In the genomic region with DNA sequence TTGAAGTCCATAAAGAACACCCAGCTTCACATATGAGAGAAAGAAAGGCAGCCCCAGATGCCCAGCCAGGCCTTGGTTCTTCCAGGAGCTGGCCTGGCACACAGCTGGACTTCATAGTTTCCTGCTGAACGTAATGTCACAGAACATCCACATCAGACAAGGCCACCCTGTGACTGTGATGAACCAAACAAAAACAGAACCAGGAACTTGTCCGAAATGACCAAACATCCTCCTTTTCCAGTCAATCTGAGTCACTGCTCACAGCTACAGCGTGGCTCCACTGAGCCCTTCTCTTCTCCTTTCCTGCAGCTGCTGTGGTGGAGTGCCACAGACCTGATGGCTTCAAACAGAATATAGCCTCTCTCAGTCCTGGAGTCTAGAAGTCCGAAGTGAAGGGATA, we compare ENCODE assay signal across 12 cellular contexts. TPM values are rescaled to one million over a fixed set of nuclear protein-coding genes. Genes with fewer than 3 reads are reported as not detected.
DNase-seq lines count a peak whose midpoint lies in the region; ATAC-seq and TF ChIP-seq lines count a peak whose summit lies in the region.
"Had no signal": no experiment of that assay in that cellular context is flagged by ENCODE, and none has a peak within 500 bp of the region (broad histone marks: within the 10 kb centered on the region; RNA-seq: fewer than 3 reads in every experiment).

No MANE protein-coding gene starts in this region.

- H3K36me3 ChIP-seq in gastroesophageal sphincter (no peaks in the 10 kb centered on the region), Caco-2 (ENCODE audit: control insufficient read depth, insufficient read depth, low read length) (no peaks in the 10 kb centered on the region)
- H3K36me3 ChIP-seq: pancreas had no signal

- H3K36me3 Mint-ChIP-seq in Caco-2 (ENCODE audit: insufficient read depth, unreplicated experiment), result no peaks in the 10 kb centered on the region
- H3K36me3 Mint-ChIP-seq: CD4-positive, alpha-beta memory T cell had no signal

- ATAC-seq in gastroesophageal sphincter (peak; percentile 57), HG03354 (IDR thresholded peaks at IDR 0.05; ENCODE audit: poor library complexity, severe bottlenecking, unreplicated experiment) (no peak)
- no peak for ATAC-seq in stimulated activated naive CD8-positive, alpha-beta T cell treated with anti-CD3 and anti-CD28 coated beads, Interleukin-15, amount 100 ng/mL, for 72 hours
- ATAC-seq: PC-3 had no signal

- no peak for TF ChIP-seq POLR2A in gastroesophageal sphincter (IDR thresholded peaks at IDR 0.05)

- H3K27ac Mint-ChIP-seq in stimulated activated naive CD8-positive, alpha-beta T cell treated with anti-CD3 and anti-CD28 coated beads, Interleukin-15, amount 100 ng/mL, for 72 hours, result no peak overlapping the region
- no peak overlapping the region for H3K27ac Mint-ChIP-seq in Caco-2 (ENCODE audit: unreplicated experiment)
- H3K27ac Mint-ChIP-seq: activated B cell treated with CpG ODN at 0.5 μM for 24 hours; CD4-positive, alpha-beta memory T cell had no signal

- intact Hi-C loops in Caco-2 (cut with micrococcal nuclease; ENCODE audit: unreplicated experiment), result no loop called here

- no peaks in the 10 kb centered on the region for H3K9me3 Mint-ChIP-seq in stimulated activated naive CD8-positive, alpha-beta T cell treated with anti-CD3 and anti-CD28 coated beads, Interleukin-15, amount 100 ng/mL, for 72 hours
- H3K9me3 Mint-ChIP-seq in Caco-2 (ENCODE audit: unreplicated experiment), result no peaks in the 10 kb centered on the region
- H3K9me3 Mint-ChIP-seq: activated B cell treated with CpG ODN at 0.5 μM for 24 hours had no signal

- TF ChIP-seq EP300 in gastroesophageal sphincter (IDR thresholded peaks at IDR 0.05), result no peak

- H3K4me1 Mint-ChIP-seq in stimulated activated naive CD8-positive, alpha-beta T cell treated with anti-CD3 and anti-CD28 coated beads, Interleukin-15, amount 100 ng/mL, for 72 hours, result no peaks in the 10 kb centered on the region
- peaks cover 6% of the 10 kb centered on the region for H3K4me1 Mint-ChIP-seq in Caco-2 (ENCODE audit: low read depth, unreplicated experiment)
- H3K4me1 Mint-ChIP-seq: activated B cell treated with CpG ODN at 0.5 μM for 24 hours; CD4-positive, alpha-beta memory T cell had no signal

- no peak overlapping the region for H3K4me3 ChIP-seq in gastroesophageal sphincter
- H3K4me3 ChIP-seq in Caco-2 (ENCODE audit: low read depth, low read length), result no peak overlapping the region
- H3K4me3 ChIP-seq: pancreas had no signal

- H3K4me3 Mint-ChIP-seq in stimulated activated naive CD8-positive, alpha-beta T cell treated with anti-CD3 and anti-CD28 coated beads, Interleukin-15, amount 100 ng/mL, for 72 hours, result no peak overlapping the region
- no peak overlapping the region for H3K4me3 Mint-ChIP-seq in Caco-2 (ENCODE audit: unreplicated experiment)
- H3K4me3 Mint-ChIP-seq: activated B cell treated with CpG ODN at 0.5 μM for 24 hours; CD4-positive, alpha-beta memory T cell had no signal

- peaks cover 0 to 3% (median 0%) of the 10 kb centered on the region in 3 donors for H3K4me1 ChIP-seq in gastroesophageal sphincter
- H3K4me1 ChIP-seq in Caco-2, result no peaks in the 10 kb centered on the region
- H3K4me1 ChIP-seq: pancreas had no signal

- H3K27ac ChIP-seq in gastroesophageal sphincter, result no peak overlapping the region
- H3K27ac ChIP-seq: pancreas had no signal

- CTCF ChIA-PET in Caco-2 (lab: Charles Lee), result no interaction called here

- 44 to 69% methylated on average over 3 to 4 of the region's 4 CpGs for WGBS in gastroesophageal sphincter (ENCODE audit: low coverage in 1 of 2), 2 donors

- DNase-seq in EL, result peak; percentile 27
- peak; percentile 15 for DNase-seq in SKM-1 (lab: John Stamatoyannopoulos, UW; ENCODE audit: unreplicated experiment)
- DNase-seq in pons (ENCODE audit: low spot score), result peak; percentile 82
- DNase-seq in stimulated activated naive CD8-positive, alpha-beta T cell treated with anti-CD3 and anti-CD28 coated beads, Interleukin-15, amount 100 ng/mL, for 72 hours, result no peak
- DNase-seq in Caco-2, result no peak
- no peak for DNase-seq in ureter (ENCODE audit: low spot score)
- DNase-seq: activated B cell treated with CpG ODN at 0.5 μM for 24 hours; CD4-positive, alpha-beta memory T cell; PC-3 had no signal

- POLR2A ChIA-PET in Caco-2 (lab: Charles Lee), result no interaction called here

- H3K9me3 ChIP-seq in gastroesophageal sphincter (no peaks in the 10 kb centered on the region), Caco-2 (no peaks in the 10 kb centered on the region)
- H3K9me3 ChIP-seq: pancreas had no signal

- no TSS peak for BruUV-seq in Caco-2 (replicated peaks; lab: Mats Ljungman, UMichigan)

- TF ChIP-seq CTCF in gastroesophageal sphincter (IDR thresholded peaks at IDR 0.05) (no peak), Caco-2 (IDR thresholded peaks at IDR 0.05; ENCODE audit: insufficient read depth in 1 of 2, low read depth in 1 of 2, low read length in 1 of 2, severe bottlenecking in 1 of 2, unreplicated experiment in 1 of 2) (no peak)

- H3K27me3 ChIP-seq in gastroesophageal sphincter, result no peaks in the 10 kb centered on the region
- no peaks in the 10 kb centered on the region for H3K27me3 ChIP-seq in Caco-2 (replicated peaks; ENCODE audit: control insufficient read depth, insufficient read depth, low read length)
- H3K27me3 ChIP-seq: pancreas had no signal

- peaks cover 11% of the 10 kb centered on the region for H3K27me3 Mint-ChIP-seq in stimulated activated naive CD8-positive, alpha-beta T cell treated with anti-CD3 and anti-CD28 coated beads, Interleukin-15, amount 100 ng/mL, for 72 hours
- peaks cover 2% of the 10 kb centered on the region for H3K27me3 Mint-ChIP-seq in Caco-2 (ENCODE audit: insufficient read depth, unreplicated experiment)

RNA-seq across cellular contexts. Expression of gene PAPOLG, which starts 45.4 kb away (rescaled TPM):
- total RNA-seq in gastroesophageal sphincter (10 to 100 TPM; 11.7 to 19.5 (median 15.7) TPM), Caco-2 (2022) (14.0 and 14.4 TPM in 2 replicates), ureter (18.4 TPM)

Comparison
In these comparisons a context has a peak if more than half of its experiments do, and no peak if none do; other contexts are left out.
1. DNase-seq: peak in EL (single experiment), SKM-1 (single experiment) and pons (single experiment); none in stimulated activated naive CD8-positive, alpha-beta T cell treated with anti-CD3 and anti-CD28 coated beads, Interleukin-15, amount 100 ng/mL, for 72 hours (0 of 2), Caco-2 (0 of 2) and ureter (single experiment).